ENCODE assay signal across 19 cellular contexts in genomic region chr2:61244694-61245093, GRCh38.
"Had no signal": no experiment of that assay in that cellular context is flagged by ENCODE, and none has a peak within 500 bp of the region (broad histone marks: within the 10 kb centered on the region; RNA-seq: fewer than 3 reads in every experiment).

No MANE protein-coding gene starts in this region.

- DNase-seq: activated B cell treated with CpG ODN at 0.5 μM for 24 hours; activated CD4-positive, alpha-beta T cell treated with anti-CD3 and anti-CD28 coated beads for 36 hours; activated CD4-positive, alpha-beta T cell treated with anti-CD3 and anti-CD28 coated beads, Interleukin-2, amount 50 U/mL, for 4 hours; activated naive CD4-positive, alpha-beta T cell; activated naive CD8-positive, alpha-beta T cell treated with anti-CD3 and anti-CD28 coated beads, Interleukin-2, amount 10 ng/mL, durations not matched to agents 7 days and 5 days; activated T-cell treated with anti-CD3 and anti-CD28 coated beads, Interleukin-2, amount 50 U/mL, for 1 hour; amygdala; cortex of kidney; heart left ventricle; mesenchymal stem cell; mucosa of descending colon; retina; stimulated activated CD4-positive, alpha-beta T cell treated with anti-CD3 and anti-CD28 coated beads, Interleukin-2, amount 100 ng/mL, for 48 hours; stimulated activated naive CD4-positive, alpha-beta T cell treated with Interleukin-2 at 50 U/mL for 16 hours; T-cell; T-helper 9 cell had no signal

- ATAC-seq: activated CD4-positive, alpha-beta T cell treated with anti-CD3 and anti-CD28 coated beads for 36 hours; heart left ventricle; mucosa of descending colon; T-cell had no signal

- H3K27me3 ChIP-seq: heart left ventricle, vagina had no signal

- H3K27ac ChIP-seq: epithelial cell of prostate, heart left ventricle, thoracic aorta, vagina had no signal

- H3K4me1 ChIP-seq: vagina had no signal

- H3K9me3 ChIP-seq: heart left ventricle, mucosa of descending colon, thoracic aorta, vagina had no signal

- H3K4me3 ChIP-seq: heart left ventricle, mucosa of descending colon, thoracic aorta, vagina had no signal
